Comparison of ENCODE assay signal across 1 cellular context in genomic region chr20:47334022-47334551, GRCh38.
TF ChIP-seq lines count a peak whose summit lies in the region.

No MANE protein-coding gene starts in this region.

TF ChIP-seq in HepG2, 621 proteins besides CTCF, POLR2A, EP300 and RAD21 (continued from another document):
- TF ChIP-seq, protein P1, sequence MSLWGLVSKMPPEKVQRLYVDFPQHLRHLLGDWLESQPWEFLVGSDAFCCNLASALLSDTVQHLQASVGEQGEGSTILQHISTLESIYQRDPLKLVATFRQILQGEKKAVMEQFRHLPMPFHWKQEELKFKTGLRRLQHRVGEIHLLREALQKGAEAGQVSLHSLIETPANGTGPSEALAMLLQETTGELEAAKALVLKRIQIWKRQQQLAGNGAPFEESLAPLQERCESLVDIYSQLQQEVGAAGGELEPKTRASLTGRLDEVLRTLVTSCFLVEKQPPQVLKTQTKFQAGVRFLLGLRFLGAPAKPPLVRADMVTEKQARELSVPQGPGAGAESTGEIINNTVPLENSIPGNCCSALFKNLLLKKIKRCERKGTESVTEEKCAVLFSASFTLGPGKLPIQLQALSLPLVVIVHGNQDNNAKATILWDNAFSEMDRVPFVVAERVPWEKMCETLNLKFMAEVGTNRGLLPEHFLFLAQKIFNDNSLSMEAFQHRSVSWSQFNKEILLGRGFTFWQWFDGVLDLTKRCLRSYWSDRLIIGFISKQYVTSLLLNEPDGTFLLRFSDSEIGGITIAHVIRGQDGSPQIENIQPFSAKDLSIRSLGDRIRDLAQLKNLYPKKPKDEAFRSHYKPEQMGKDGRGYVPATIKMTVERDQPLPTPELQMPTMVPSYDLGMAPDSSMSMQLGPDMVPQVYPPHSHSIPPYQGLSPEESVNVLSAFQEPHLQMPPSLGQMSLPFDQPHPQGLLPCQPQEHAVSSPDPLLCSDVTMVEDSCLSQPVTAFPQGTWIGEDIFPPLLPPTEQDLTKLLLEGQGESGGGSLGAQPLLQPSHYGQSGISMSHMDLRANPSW (CRISPR knock-in tag; IDR thresholded peaks at IDR 0.05; ENCODE audit: borderline replicate concordance): 0 out of 2 replicates have a peak, but pooled peaks have one; percentile 50
- peak; percentile 89 for TF ChIP-seq PPARG (CRISPR knock-in tag; conservative IDR thresholded peaks at IDR 0.05)
- TF ChIP-seq ZNF891 (CRISPR knock-in tag; IDR thresholded peaks at IDR 0.05): no peak
- TF ChIP-seq ZNF615 (CRISPR knock-in tag; IDR thresholded peaks at IDR 0.05; ENCODE audit: borderline replicate concordance): no peak
- no peak for TF ChIP-seq WIZ (CRISPR knock-in tag; IDR thresholded peaks at IDR 0.05)
- TF ChIP-seq ZNF34 (CRISPR knock-in tag; IDR thresholded peaks at IDR 0.05; ENCODE audit: borderline replicate concordance): no peak
- TF ChIP-seq RXRB (CRISPR knock-in tag; IDR thresholded peaks at IDR 0.05; ENCODE audit: borderline replicate concordance): peak; percentile 98
- no peak for TF ChIP-seq ELK4 (CRISPR knock-in tag; IDR thresholded peaks at IDR 0.05; ENCODE audit: borderline replicate concordance)
- no peak for TF ChIP-seq MTF2 (CRISPR knock-in tag; IDR thresholded peaks at IDR 0.05; ENCODE audit: borderline replicate concordance)
- TF ChIP-seq, protein P2, sequence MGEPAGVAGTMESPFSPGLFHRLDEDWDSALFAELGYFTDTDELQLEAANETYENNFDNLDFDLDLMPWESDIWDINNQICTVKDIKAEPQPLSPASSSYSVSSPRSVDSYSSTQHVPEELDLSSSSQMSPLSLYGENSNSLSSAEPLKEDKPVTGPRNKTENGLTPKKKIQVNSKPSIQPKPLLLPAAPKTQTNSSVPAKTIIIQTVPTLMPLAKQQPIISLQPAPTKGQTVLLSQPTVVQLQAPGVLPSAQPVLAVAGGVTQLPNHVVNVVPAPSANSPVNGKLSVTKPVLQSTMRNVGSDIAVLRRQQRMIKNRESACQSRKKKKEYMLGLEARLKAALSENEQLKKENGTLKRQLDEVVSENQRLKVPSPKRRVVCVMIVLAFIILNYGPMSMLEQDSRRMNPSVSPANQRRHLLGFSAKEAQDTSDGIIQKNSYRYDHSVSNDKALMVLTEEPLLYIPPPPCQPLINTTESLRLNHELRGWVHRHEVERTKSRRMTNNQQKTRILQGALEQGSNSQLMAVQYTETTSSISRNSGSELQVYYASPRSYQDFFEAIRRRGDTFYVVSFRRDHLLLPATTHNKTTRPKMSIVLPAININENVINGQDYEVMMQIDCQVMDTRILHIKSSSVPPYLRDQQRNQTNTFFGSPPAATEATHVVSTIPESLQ (CRISPR knock-in tag; conservative IDR thresholded peaks at IDR 0.05): 0 out of 2 replicates have a peak, but pooled peaks have one; percentile 41
- 0 out of 2 replicates have a peak, but pooled peaks have one; percentile 72 for TF ChIP-seq THYN1 (CRISPR knock-in tag; IDR thresholded peaks at IDR 0.05; ENCODE audit: borderline replicate concordance, low read depth)
- TF ChIP-seq RFX3 (CRISPR knock-in tag; IDR thresholded peaks at IDR 0.05): no peak
- no peak for TF ChIP-seq ZNF441 (CRISPR knock-in tag; IDR thresholded peaks at IDR 0.05; ENCODE audit: borderline replicate concordance)
- TF ChIP-seq NR3C1 (CRISPR knock-in tag; IDR thresholded peaks at IDR 0.05): no peak
- TF ChIP-seq ZNF326 (CRISPR knock-in tag; IDR thresholded peaks at IDR 0.05; ENCODE audit: borderline replicate concordance): no peak
- TF ChIP-seq ZNF747 (CRISPR knock-in tag; IDR thresholded peaks at IDR 0.05; ENCODE audit: borderline replicate concordance): no peak
- TF ChIP-seq ZNF691 (CRISPR knock-in tag; IDR thresholded peaks at IDR 0.05; ENCODE audit: borderline replicate concordance, low read depth): 0 out of 2 replicates have a peak, but pooled peaks have one; percentile 22
- TF ChIP-seq, protein P3, sequence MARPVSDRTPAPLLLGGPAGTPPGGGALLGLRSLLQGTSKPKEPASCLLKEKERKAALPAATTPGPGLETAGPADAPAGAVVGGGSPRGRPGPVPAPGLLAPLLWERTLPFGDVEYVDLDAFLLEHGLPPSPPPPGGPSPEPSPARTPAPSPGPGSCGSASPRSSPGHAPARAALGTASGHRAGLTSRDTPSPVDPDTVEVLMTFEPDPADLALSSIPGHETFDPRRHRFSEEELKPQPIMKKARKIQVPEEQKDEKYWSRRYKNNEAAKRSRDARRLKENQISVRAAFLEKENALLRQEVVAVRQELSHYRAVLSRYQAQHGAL (CRISPR knock-in tag; IDR thresholded peaks at IDR 0.05; ENCODE audit: not compliant biosample characterization): no peak
- no peak for TF ChIP-seq MTERF4 (CRISPR knock-in tag; IDR thresholded peaks at IDR 0.05)
- TF ChIP-seq ZNF251 (CRISPR knock-in tag; IDR thresholded peaks at IDR 0.05): no peak
- TF ChIP-seq HIVEP1 (CRISPR knock-in tag; IDR thresholded peaks at IDR 0.05): no peak
- TF ChIP-seq, protein P4, sequence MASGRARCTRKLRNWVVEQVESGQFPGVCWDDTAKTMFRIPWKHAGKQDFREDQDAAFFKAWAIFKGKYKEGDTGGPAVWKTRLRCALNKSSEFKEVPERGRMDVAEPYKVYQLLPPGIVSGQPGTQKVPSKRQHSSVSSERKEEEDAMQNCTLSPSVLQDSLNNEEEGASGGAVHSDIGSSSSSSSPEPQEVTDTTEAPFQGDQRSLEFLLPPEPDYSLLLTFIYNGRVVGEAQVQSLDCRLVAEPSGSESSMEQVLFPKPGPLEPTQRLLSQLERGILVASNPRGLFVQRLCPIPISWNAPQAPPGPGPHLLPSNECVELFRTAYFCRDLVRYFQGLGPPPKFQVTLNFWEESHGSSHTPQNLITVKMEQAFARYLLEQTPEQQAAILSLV (CRISPR knock-in tag; IDR thresholded peaks at IDR 0.05; ENCODE audit: borderline replicate concordance): no peak; the same call in 1 of the 2 replicates
- no peak for TF ChIP-seq IKZF4 (CRISPR knock-in tag; IDR thresholded peaks at IDR 0.05; ENCODE audit: borderline replicate concordance, low read depth, not compliant biosample characterization)
- TF ChIP-seq CERS6 (CRISPR knock-in tag; IDR thresholded peaks at IDR 0.05): no peak
- no peak for TF ChIP-seq SMAD9 (CRISPR knock-in tag; IDR thresholded peaks at IDR 0.05)
- TF ChIP-seq ZFP36 (IDR thresholded peaks at IDR 0.05; ENCODE audit: borderline replicate concordance, low read depth, low read length, partially characterized antibody): no peak
- no peak for TF ChIP-seq ZNF660 (CRISPR knock-in tag; IDR thresholded peaks at IDR 0.05; ENCODE audit: borderline replicate concordance, low read depth)
- TF ChIP-seq TCF12 (IDR thresholded peaks at IDR 0.05): no peak
- TF ChIP-seq TCF12 (CRISPR knock-in tag; IDR thresholded peaks at IDR 0.05): no peak
- no peak for TF ChIP-seq POLR2AphosphoS2 (IDR thresholded peaks at IDR 0.05; ENCODE audit: low read depth, low read length)
- TF ChIP-seq KAT8 (CRISPR knock-in tag; IDR thresholded peaks at IDR 0.05): peak; percentile 83
- no peak for TF ChIP-seq SCMH1 (CRISPR knock-in tag; IDR thresholded peaks at IDR 0.05; ENCODE audit: borderline replicate concordance)
- TF ChIP-seq NCOR1 (IDR thresholded peaks at IDR 0.05; ENCODE audit: borderline replicate concordance, low read length): peak; percentile 91; the same call in 1 of the 2 replicates
- TF ChIP-seq TBX2 (CRISPR knock-in tag; IDR thresholded peaks at IDR 0.05; ENCODE audit: borderline replicate concordance): peak; percentile 90; the same call in 1 of the 2 replicates
